In the genomic region with DNA sequence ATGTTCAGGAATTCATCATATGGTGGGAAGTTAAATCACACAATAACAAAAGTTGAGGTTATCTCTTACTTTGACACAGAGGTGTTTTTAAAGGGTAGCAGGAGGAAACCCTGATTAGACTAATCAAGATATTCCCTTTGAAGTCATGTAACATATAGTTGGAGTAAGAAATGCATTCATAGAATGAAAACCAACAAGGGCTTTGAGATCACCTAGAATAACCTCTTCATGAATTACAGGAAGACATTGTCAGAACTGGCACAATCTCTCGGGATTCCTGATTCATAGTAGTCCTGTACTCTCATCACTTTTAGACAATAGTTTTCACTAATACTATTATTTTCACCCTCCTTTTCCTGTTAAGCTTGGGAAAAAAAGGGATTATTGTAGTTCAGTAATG, we compare ENCODE assay signal across 21 cellular contexts.
"Had no signal": no experiment of that assay in that cellular context is flagged by ENCODE, and none has a peak within 500 bp of the region (broad histone marks: within the 10 kb centered on the region; RNA-seq: fewer than 3 reads in every experiment).

No MANE protein-coding gene starts in this region.

- H2AFZ ChIP-seq: parathyroid adenoma had no signal

- H3K4me3 ChIP-seq: skin epidermis had no signal

- H3K4me3 Mint-ChIP-seq: activated CD8-positive, alpha-beta memory T cell treated with anti-CD3 and anti-CD28 coated beads, Interleukin-2, amount 10 ng/mL, durations not matched to agents 7 days and 5 days; naive thymus-derived CD8-positive, alpha-beta T cell; stimulated activated naive CD8-positive, alpha-beta T cell treated with anti-CD3 and anti-CD28 coated beads, Interleukin-15, Interleukin-2, amounts not matched to agents 100 ng/mL and 50 ng/mL, for 24 hours; type B pancreatic cell had no signal

- H3K27ac Mint-ChIP-seq: activated CD8-positive, alpha-beta memory T cell treated with anti-CD3 and anti-CD28 coated beads, Interleukin-2, amount 10 ng/mL, durations not matched to agents 7 days and 5 days; stimulated activated naive CD8-positive, alpha-beta T cell treated with anti-CD3 and anti-CD28 coated beads, Interleukin-15, Interleukin-2, amounts not matched to agents 100 ng/mL and 50 ng/mL, for 24 hours; type B pancreatic cell had no signal

- H3K27me3 Mint-ChIP-seq: activated CD8-positive, alpha-beta memory T cell treated with anti-CD3 and anti-CD28 coated beads, Interleukin-2, amount 10 ng/mL, durations not matched to agents 7 days and 5 days; naive thymus-derived CD8-positive, alpha-beta T cell; stimulated activated naive CD8-positive, alpha-beta T cell treated with anti-CD3 and anti-CD28 coated beads, Interleukin-15, Interleukin-2, amounts not matched to agents 100 ng/mL and 50 ng/mL, for 24 hours; type B pancreatic cell had no signal

- H3K4me1 ChIP-seq: parathyroid adenoma had no signal

- ATAC-seq: activated CD4-positive, CD25-positive, alpha-beta regulatory T cell treated with anti-CD3 and anti-CD28 coated beads, Interleukin-2, amount 50 U/mL, for 24 hours; activated CD8-positive, alpha-beta memory T cell treated with anti-CD3 and anti-CD28 coated beads, Interleukin-2, amount 10 ng/mL, durations not matched to agents 7 days and 5 days; left lobe of liver; naive thymus-derived CD8-positive, alpha-beta T cell had no signal

- H3K27ac ChIP-seq: epithelial cell of prostate, parathyroid adenoma had no signal

- H3K9ac ChIP-seq: parathyroid adenoma had no signal

- H3K79me2 ChIP-seq: parathyroid adenoma had no signal

- DNase-seq: activated CD4-positive, alpha-beta T cell treated with anti-CD3 and anti-CD28 coated beads, Interleukin-2, amount 50 U/mL, for 4 hours; activated CD8-positive, alpha-beta memory T cell treated with anti-CD3 and anti-CD28 coated beads, Interleukin-2, amount 10 ng/mL, durations not matched to agents 7 days and 5 days; activated naive CD4-positive, alpha-beta T cell treated with anti-CD3 and anti-CD28 coated beads, Interleukin-2, amount 50 U/mL, for 16 hours; activated T-cell treated with anti-CD3 and anti-CD28 coated beads, Interleukin-2, amount 50 U/mL, for 1 hour; amniotic stem cell; central memory CD4-positive, alpha-beta T cell; cortex of kidney; effector memory CD4-positive, alpha-beta T cell; hippocampal formation; mesenchymal stem cell; naive thymus-derived CD8-positive, alpha-beta T cell; retina; stimulated activated CD4-positive, alpha-beta T cell treated with anti-CD3 and anti-CD28 coated beads, Interleukin-4, amount 100 ng/mL, for 4 hours; stimulated activated CD8-positive, alpha-beta memory T cell treated with anti-CD3 and anti-CD28 coated beads, Interleukin-4, amount 100 ng/mL, for 48 hours had no signal

- H3K9me3 Mint-ChIP-seq: naive thymus-derived CD8-positive, alpha-beta T cell; stimulated activated naive CD8-positive, alpha-beta T cell treated with anti-CD3 and anti-CD28 coated beads, Interleukin-15, Interleukin-2, amounts not matched to agents 100 ng/mL and 50 ng/mL, for 24 hours had no signal
